ENCODE assay signal across 13 cellular contexts in genomic region chr7:2357165-2357564, GRCh38. TPM values are rescaled to one million over a fixed set of nuclear protein-coding genes. Genes with fewer than 3 reads are reported as not detected.
DNase-seq lines count a peak whose midpoint lies in the region; ATAC-seq and TF ChIP-seq lines count a peak whose summit lies in the region.
"Had no signal": no experiment of that assay in that cellular context is flagged by ENCODE, and none has a peak within 500 bp of the region (broad histone marks: within the 10 kb centered on the region; RNA-seq: fewer than 3 reads in every experiment).

No MANE protein-coding gene starts in this region.

- H3K27me3 Mint-ChIP-seq in T-cell = no peaks in the 10 kb centered on the region

- H3K36me3 Mint-ChIP-seq in T-cell = peaks cover 17% of the 10 kb centered on the region

- H3K9ac ChIP-seq in DND-41 (ENCODE audit: low read depth, low read length) (peak overlapping the region; percentile 77; the same call in 1 of the 2 replicates), fibroblast of lung (ENCODE audit: insufficient read depth, low read length) (no peak overlapping the region)

- ATAC-seq in DND-41 (ENCODE audit: insufficient read depth, low read depth) (no peak), T-cell (replicated peaks in 1 of 4) (no peak), HG02870 (IDR thresholded peaks at IDR 0.05; ENCODE audit: unreplicated experiment) (no peak)

- DNase-seq in DND-41 (no peak), T-cell (no peak), fibroblast of lung (ENCODE audit: low read depth in 2 of 2) (no peak), DMS153 (lab: John Stamatoyannopoulos, UW) (no peak), NCI-H1105 (lab: John Stamatoyannopoulos, UW) (no peak), hypothalamus (lab: John Stamatoyannopoulos, UW) (no peak)
- DNase-seq: effector memory CD4-positive, alpha-beta T cell; NCI-H2171 treated with DMSO at 0.1 percent for 48 hours; occipital lobe; stimulated activated CD4-positive, alpha-beta T cell treated with anti-CD3 and anti-CD28 coated beads, Interleukin-4, amount 100 ng/mL, for 4 hours; transverse colon had no signal

- H3K9me3 ChIP-seq in DND-41 (ENCODE audit: insufficient read depth, low read length, severe bottlenecking) (no peaks in the 10 kb centered on the region), fibroblast of lung (ENCODE audit: control insufficient read depth, insufficient read depth, low read depth, low read length) (no peaks in the 10 kb centered on the region)
- H3K9me3 ChIP-seq: transverse colon had no signal

- H3K4me1 ChIP-seq in DND-41 (ENCODE audit: insufficient read depth, low read length) (peaks cover 44% of the 10 kb centered on the region), fibroblast of lung (ENCODE audit: control insufficient read depth, extremely low read depth, insufficient read depth, low read length) (no peaks in the 10 kb centered on the region)

- peaks cover 66% of the 10 kb centered on the region for H3K36me3 ChIP-seq in DND-41 (ENCODE audit: insufficient read depth, low read length)
- H3K36me3 ChIP-seq in fibroblast of lung (ENCODE audit: control insufficient read depth, insufficient read depth, low read length) = peaks cover 9% of the 10 kb centered on the region

- CTCF ChIA-PET in T-cell (lab: Charles Lee) = interaction anchor here in 1 of 2 donors (0.6 kb wide), 1 partner anchor 417 kb away, joined by 3 read pairs; no protein-coding TSS in a partner anchor

- H3K27ac Mint-ChIP-seq in T-cell = peak overlapping the region in 1 of 2 donors; percentile 64

- H3K79me2 ChIP-seq in DND-41 (ENCODE audit: insufficient read depth, low read length) (peaks cover 82% of the 10 kb centered on the region), fibroblast of lung (ENCODE audit: control insufficient read depth, insufficient read depth, low read length) (peaks cover 68% of the 10 kb centered on the region)

- H3K27me3 ChIP-seq in DND-41 (ENCODE audit: insufficient read depth, low read length, poor library complexity) = no peaks in the 10 kb centered on the region
- H3K27me3 ChIP-seq in fibroblast of lung (ENCODE audit: control insufficient read depth, insufficient read depth, low read length) = no peaks in the 10 kb centered on the region
- H3K27me3 ChIP-seq: transverse colon had no signal

- H2AFZ ChIP-seq in DND-41 (ENCODE audit: low read depth, low read length) (no peak overlapping the region), fibroblast of lung (ENCODE audit: low read length) (no peak overlapping the region)

- H3K4me2 ChIP-seq in DND-41 (ENCODE audit: insufficient read depth, low read length) (peak overlapping the region; percentile 81), fibroblast of lung (ENCODE audit: extremely low read depth, insufficient read depth, low read length) (peak overlapping the region; percentile 59)

- no peak for TF ChIP-seq CTCF in 22Rv1 (IDR thresholded peaks at IDR 0.05)
- TF ChIP-seq CTCF in DND-41 (IDR thresholded peaks at IDR 0.05; ENCODE audit: borderline replicate concordance, extremely low read depth, low read length, poor library complexity, severe bottlenecking) = no peak
- no peak for TF ChIP-seq CTCF in fibroblast of lung (conservative IDR thresholded peaks at IDR 0.05 in 1 of 2, IDR thresholded peaks at IDR 0.05 in 1 of 2; ENCODE audit: low read depth in 1 of 2, low read length in 2 of 2)

- H3K27ac ChIP-seq in 22Rv1 = peak overlapping the region; percentile 98; the same call in 1 of the 2 replicates
- H3K27ac ChIP-seq in DND-41 (ENCODE audit: low read length) = no peak overlapping the region
- no peak overlapping the region for H3K27ac ChIP-seq in fibroblast of lung (ENCODE audit: insufficient read depth, low read length)
- H3K27ac ChIP-seq: transverse colon had no signal

- POLR2A ChIA-PET in T-cell (lab: Charles Lee) = no interaction called here

- peaks cover 63% of the 10 kb centered on the region for H4K20me1 ChIP-seq in DND-41 (ENCODE audit: insufficient read depth, low read length)
- peaks cover 2% of the 10 kb centered on the region for H4K20me1 ChIP-seq in fibroblast of lung (ENCODE audit: control insufficient read depth, extremely low read depth, insufficient read depth, low read length)

- peaks cover 52 to 54% (median 53%) of the 10 kb centered on the region in 3 donors for H3K4me1 Mint-ChIP-seq in T-cell

- H3K4me3 ChIP-seq in DND-41 (ENCODE audit: low read depth in 1 of 2, low read length in 2 of 2) (peak overlapping the region in 1 of 2 experiments; percentile 93; a peak in 1 of 4 replicates), fibroblast of lung (replicated peaks in 1 of 4; ENCODE audit: control extremely low read depth in 1 of 4, insufficient read depth in 1 of 4, low read depth in 3 of 4, low read length in 4 of 4) (no peak overlapping the region)

- no peaks in the 10 kb centered on the region for H3K9me3 Mint-ChIP-seq in T-cell

- peak overlapping the region; percentile 81 to 97 (median 83) for H3K4me3 Mint-ChIP-seq in T-cell

RNA-seq across cellular contexts. Expression of gene EIF3B, which starts 2.5 kb away (rescaled TPM):
- total RNA-seq in T-cell (100 to 1,000 TPM; 150 to 169 (median 165) TPM), fibroblast of lung (133 and 139 TPM in 2 replicates)
- polyA plus RNA-seq in fibroblast of lung = 92.8 and 125 TPM in 2 replicates
- 146 and 193 TPM in 2 replicates for polyA plus RNA-seq in fibroblast of lung (2012)
- 108 and 127 TPM in 2 replicates for polyA minus RNA-seq in fibroblast of lung (ENCODE audit: low replicate concordance)

RNA-seq across cellular contexts. Expression of gene SNX8, which starts 42.9 kb away (rescaled TPM):
- total RNA-seq in T-cell (10 to 100 TPM in 2 of 5 donors, 1 to 10 TPM in 3; 8.4 to 14.6 (median 9.9) TPM), fibroblast of lung (11.0 and 13.2 TPM in 2 replicates)
- polyA plus RNA-seq in fibroblast of lung = 27.4 and 48.0 TPM in 2 replicates
- 45.7 and 94.9 TPM in 2 replicates for polyA plus RNA-seq in fibroblast of lung (2012)
- polyA minus RNA-seq in fibroblast of lung (ENCODE audit: low replicate concordance) = 131 and 279 TPM in 2 replicates

RNA-seq across cellular contexts. Expression of gene CHST12, which starts 46.2 kb away (rescaled TPM):
- total RNA-seq in T-cell = 10 to 100 TPM; 20.3 to 41.5 (median 30.8) TPM
- total RNA-seq in fibroblast of lung = 1.5 and 3.5 TPM in 2 replicates
- 9.5 and 10.2 TPM in 2 replicates for polyA plus RNA-seq in fibroblast of lung
- 13.2 and 17.3 TPM in 2 replicates for polyA plus RNA-seq in fibroblast of lung (2012)
- 6.7 and 10.2 TPM in 2 replicates for polyA minus RNA-seq in fibroblast of lung (ENCODE audit: low replicate concordance)
